26 cellular contexts compared by ENCODE assay signal in genomic region chr22:41273128-41273527, GRCh38. TPM values are rescaled to one million over a fixed set of nuclear protein-coding genes. Genes with fewer than 3 reads are reported as not detected.
"Had no signal": no experiment of that assay in that cellular context is flagged by ENCODE, and none has a peak within 500 bp of the region (broad histone marks: within the 10 kb centered on the region; RNA-seq: fewer than 3 reads in every experiment).

No MANE protein-coding gene starts in this region.

- H3K4me3 ChIP-seq: hepatocyte, SK-N-MC, spleen, thyroid gland, upper lobe of right lung had no signal

- H3K4me1 ChIP-seq: parathyroid adenoma, spleen, thyroid gland, upper lobe of right lung had no signal

- H3K27me3 ChIP-seq: hepatocyte, spleen, thyroid gland, upper lobe of right lung had no signal

- H3K4me2 ChIP-seq: hepatocyte had no signal

- DNase-seq: activated B cell treated with CpG ODN at 0.5 μM for 24 hours; activated CD4-positive, alpha-beta memory T cell treated with anti-CD3 and anti-CD28 coated beads, Interleukin-2, amount 10 ng/mL, durations not matched to agents 7 days and 5 days; activated CD4-positive, alpha-beta T cell treated with anti-CD3 and anti-CD28 coated beads for 4 hours; activated effector memory CD4-positive, alpha-beta T cell treated with Interleukin-2 at 50 U/mL for 16 hours; activated naive CD4-positive, alpha-beta T cell treated with anti-CD3 and anti-CD28 coated beads for 36 hours; activated naive CD8-positive, alpha-beta T cell treated with anti-CD3 and anti-CD28 coated beads, Interleukin-2, amount 10 ng/mL, durations not matched to agents 7 days and 5 days; activated T-cell treated with anti-CD3 and anti-CD28 coated beads, Interleukin-2, amount 50 U/mL, for 72 hours; amniotic stem cell; effector CD8-positive, alpha-beta T cell; foreskin fibroblast; glutamatergic neuron; immature natural killer cell; kidney glomerular epithelial cell; left ventricle myocardium superior; mammary epithelial cell; spleen; stimulated activated CD4-positive, alpha-beta T cell treated with anti-CD3 and anti-CD28 coated beads, Interleukin-4, amount 100 ng/mL, for 1 hour; stimulated activated naive CD4-positive, alpha-beta T cell treated with Interleukin-2 at 50 U/mL for 16 hours; SW 1271; T-helper 17 cell; thyroid gland; upper lobe of right lung had no signal

- H3K9me3 ChIP-seq: spleen, thyroid gland, upper lobe of right lung had no signal

- H3K9ac ChIP-seq: parathyroid adenoma had no signal

- H3K79me2 ChIP-seq: parathyroid adenoma had no signal

- ATAC-seq: activated T-cell treated with anti-CD3 and anti-CD28 coated beads, Interleukin-2, amount 50 U/mL, for 72 hours; left ventricle myocardium superior; sciatic nerve; T-helper 17 cell; upper lobe of right lung had no signal

- H2AFZ ChIP-seq: hepatocyte, parathyroid adenoma had no signal

- H3K27ac ChIP-seq: hepatocyte, parathyroid adenoma, SK-N-MC, spleen, thyroid gland, upper lobe of right lung had no signal

RNA-seq across cellular contexts. Expression of gene CHADL, which starts 32.4 kb away (rescaled TPM):
- total RNA-seq: activated B cell treated with CpG ODN at 0.5 μM for 24 hours had no signal
